In genomic region chr18:66129248-66129647, GRCh38 we compare ENCODE assay signal across 20 cellular contexts.
"Had no signal": no experiment of that assay in that cellular context is flagged by ENCODE, and none has a peak within 500 bp of the region (broad histone marks: within the 10 kb centered on the region; RNA-seq: fewer than 3 reads in every experiment).

No MANE protein-coding gene starts in this region.

- H3K9me3 Mint-ChIP-seq: IgD-negative memory B cell had no signal

- H3K4me3 Mint-ChIP-seq: IgD-negative memory B cell had no signal

- H3K27ac ChIP-seq: HL-60, KMS-11, SJSA1, SK-N-MC had no signal

- DNase-seq: Kasumi-1, MM.1S, NCI-H1092 treated with DMSO at 0.1 percent for 48 hours, NCI-H1436, NCI-H1694 treated with DMSO at 0.1 percent for 48 hours, NCI-H1930, NCI-H2081, NCI-H2107, NCI-H226, NCI-H526 treated with DMSO at 0.1 percent for 48 hours, NCI-H774, Right ventricle myocardium superior, RPMI8226, SIG-M5 had no signal

- ATAC-seq: K562 had no signal

- H3K4me3 ChIP-seq: K562, SJSA1, SK-N-MC had no signal

- H3K4me1 Mint-ChIP-seq: IgD-negative memory B cell had no signal

- H3K27me3 ChIP-seq: SJSA1 had no signal

- H3K4me1 ChIP-seq: SJSA1 had no signal

- H3K27me3 Mint-ChIP-seq: IgD-negative memory B cell had no signal

- H3K36me3 ChIP-seq: SJSA1 had no signal

- H3K36me3 Mint-ChIP-seq: IgD-negative memory B cell had no signal

- H3K27ac Mint-ChIP-seq: IgD-negative memory B cell had no signal
